In genomic region chrX:68498508-68499379, GRCh38 we compare ENCODE assay signal across 1 cellular context.
TF ChIP-seq lines count a peak whose summit lies in the region.

TSS of gene YIPF6 (plus strand) at chrX:68499051. CDS start at chrX:68499067, 16 bp downstream.

TF ChIP-seq in K562, 482 proteins besides CTCF, POLR2A, EP300 and RAD21 (continued from another document and continues in another):
- TF ChIP-seq HCFC1 (IDR thresholded peaks at IDR 0.05; ENCODE audit: low read depth, low read length) (peak; percentile 75), SMARCB1 (IDR thresholded peaks at IDR 0.05; ENCODE audit: insufficient read length, low read depth) (no peak), NBN (IDR thresholded peaks at IDR 0.05; ENCODE audit: low read depth) (peak; percentile 24; the same call in 1 of the 2 replicates), CBX2 (IDR thresholded peaks at IDR 0.05; ENCODE audit: insufficient read depth, low read length, poor library complexity, severe bottlenecking) (no peak), CLOCK (CRISPR knock-in tag; IDR thresholded peaks at IDR 0.05; ENCODE audit: borderline replicate concordance) (no peak), RBM22 (IDR thresholded peaks at IDR 0.05; ENCODE audit: low read depth, low read length, poor library complexity, severe bottlenecking) (peak; percentile 28), FOXK2 (conservative IDR thresholded peaks at IDR 0.05 in 1 of 2, IDR thresholded peaks at IDR 0.05 in 1 of 2; ENCODE audit: low read depth in 2 of 2) (0 out of 4 replicates have a peak, but pooled peaks of 1 of the 2 experiments have one; percentile 50), E2F6 (IDR thresholded peaks at IDR 0.05; ENCODE audit: borderline replicate concordance in 1 of 2, extremely low read depth in 1 of 2, insufficient read depth in 1 of 2, insufficient read length in 1 of 2, low read depth in 1 of 2, low read length in 1 of 2, poor library complexity in 1 of 2, severe bottlenecking in 1 of 2) (no peak), HNRNPLL (IDR thresholded peaks at IDR 0.05; ENCODE audit: low read depth, low read length, poor library complexity, severe bottlenecking) (no peak), CSDE1 (IDR thresholded peaks at IDR 0.05) (peak in 1 of 2 experiments; percentile 81; a peak in 2 of 4 replicates), TBL1XR1 (IDR thresholded peaks at IDR 0.05; ENCODE audit: low read length in 2 of 2) (peak in 1 of 2 experiments; percentile 70; a peak in 2 of 4 replicates), PHB2 (IDR thresholded peaks at IDR 0.05; ENCODE audit: low read depth) (no peak), HMBOX1 (IDR thresholded peaks at IDR 0.05) (no peak), EP400 (IDR thresholded peaks at IDR 0.05) (peak; percentile 94), NELFE (IDR thresholded peaks at IDR 0.05; ENCODE audit: insufficient read depth, insufficient read length) (no peak), RBFOX2 (IDR thresholded peaks at IDR 0.05; ENCODE audit: low read depth, low read length) (peak; percentile 99), THRB (CRISPR knock-in tag; conservative IDR thresholded peaks at IDR 0.05) (no peak), DLX4 (CRISPR knock-in tag; IDR thresholded peaks at IDR 0.05) (no peak), GABPA (tag; conservative IDR thresholded peaks at IDR 0.05; ENCODE audit: low read depth) (no peak), CREB1 (IDR thresholded peaks at IDR 0.05) (peak; percentile 98), CREB1 (CRISPR knock-in tag; IDR thresholded peaks at IDR 0.05) (peak; percentile 95), IRF9 (tag; IDR thresholded peaks at IDR 0.05) (no peak), THRA (IDR thresholded peaks at IDR 0.05) (no peak), ZNF263 (CRISPR knock-in tag; IDR thresholded peaks at IDR 0.05; ENCODE audit: borderline replicate concordance) (no peak), CBFA2T2 (conservative IDR thresholded peaks at IDR 0.05) (no peak), SRSF3 (IDR thresholded peaks at IDR 0.05; ENCODE audit: insufficient read depth, low read length) (no peak), ATF3 (IDR thresholded peaks at IDR 0.05) (peak; percentile 51), ATF3 (CRISPR knock-in tag; conservative IDR thresholded peaks at IDR 0.05) (no peak; the same call in 1 of the 2 replicates), L3MBTL2 (IDR thresholded peaks at IDR 0.05) (peak; percentile 47; the same call in 1 of the 2 replicates), C11orf30 (IDR thresholded peaks at IDR 0.05; ENCODE audit: low read depth) (peak; percentile 97), POU5F1 (IDR thresholded peaks at IDR 0.05; ENCODE audit: borderline replicate concordance, low read depth, low read length, partially characterized antibody) (peak; percentile 19), KDM2B (CRISPR knock-in tag; IDR thresholded peaks at IDR 0.05) (no peak), UBTF (IDR thresholded peaks at IDR 0.05; ENCODE audit: borderline replicate concordance in 1 of 2, low read depth in 2 of 2, low read length in 2 of 2) (no peak), HMGXB4 (CRISPR knock-in tag; IDR thresholded peaks at IDR 0.05) (no peak; the same call in 1 of the 2 replicates), ATF1 (CRISPR knock-in tag; IDR thresholded peaks at IDR 0.05) (peak; percentile 84), ATF1 (tag; IDR thresholded peaks at IDR 0.05) (peak; percentile 98), E2F8 (IDR thresholded peaks at IDR 0.05; ENCODE audit: low read depth, partially characterized antibody) (no peak), ZNF644 (tag; IDR thresholded peaks at IDR 0.05; ENCODE audit: low read depth) (no peak), NEUROD1 (IDR thresholded peaks at IDR 0.05; ENCODE audit: borderline replicate concordance, low read depth, low read length, partially characterized antibody) (peak; percentile 21), ZNF324 (CRISPR knock-in tag; IDR thresholded peaks at IDR 0.05) (no peak), ZNF143 (CRISPR knock-in tag; IDR thresholded peaks at IDR 0.05) (peak; percentile 74), FOXA3 (CRISPR knock-in tag; conservative IDR thresholded peaks at IDR 0.05 in 1 of 2, IDR thresholded peaks at IDR 0.05 in 1 of 2) (no peak), BDP1 (IDR thresholded peaks at IDR 0.05; ENCODE audit: insufficient read depth, insufficient read length) (no peak), ZKSCAN1 (IDR thresholded peaks at IDR 0.05; ENCODE audit: low read depth, low read length) (0 out of 2 replicates have a peak, but pooled peaks have one; percentile 4), SNRNP70 (optimal IDR thresholded peaks at IDR 0.05; ENCODE audit: low read depth, low read length) (no peak), CCNT2 (IDR thresholded peaks at IDR 0.05; ENCODE audit: borderline replicate concordance, extremely low read depth, insufficient read length, low read depth, low read length) (peak; percentile 64), SMARCC2 (IDR thresholded peaks at IDR 0.05; ENCODE audit: low read depth) (no peak), POLR2G (IDR thresholded peaks at IDR 0.05; ENCODE audit: low read depth, low read length) (peak; percentile 99), RHOXF2B (CRISPR knock-in tag; conservative IDR thresholded peaks at IDR 0.05) (no peak), POLR2AphosphoS5 (IDR thresholded peaks at IDR 0.05; ENCODE audit: control insufficient read depth, insufficient read depth, low read depth, low read length) (peak; percentile 84), ETS2 (tag; IDR thresholded peaks at IDR 0.05; ENCODE audit: borderline replicate concordance, poor library complexity, severe bottlenecking) (no peak)
